In genomic region chr14:83520837-83521236, GRCh38 we compare ENCODE assay signal across 1 cellular context.
A peak's percentile ranks its signal among the peaks of the same experiment; 100 is the strongest.
TF ChIP-seq lines count a peak whose summit lies in the region.

No MANE protein-coding gene starts in this region.

TF ChIP-seq in SK-N-SH, 30 proteins besides CTCF, POLR2A, EP300 and RAD21 (continued from another document):
- TF ChIP-seq, protein P1, sequence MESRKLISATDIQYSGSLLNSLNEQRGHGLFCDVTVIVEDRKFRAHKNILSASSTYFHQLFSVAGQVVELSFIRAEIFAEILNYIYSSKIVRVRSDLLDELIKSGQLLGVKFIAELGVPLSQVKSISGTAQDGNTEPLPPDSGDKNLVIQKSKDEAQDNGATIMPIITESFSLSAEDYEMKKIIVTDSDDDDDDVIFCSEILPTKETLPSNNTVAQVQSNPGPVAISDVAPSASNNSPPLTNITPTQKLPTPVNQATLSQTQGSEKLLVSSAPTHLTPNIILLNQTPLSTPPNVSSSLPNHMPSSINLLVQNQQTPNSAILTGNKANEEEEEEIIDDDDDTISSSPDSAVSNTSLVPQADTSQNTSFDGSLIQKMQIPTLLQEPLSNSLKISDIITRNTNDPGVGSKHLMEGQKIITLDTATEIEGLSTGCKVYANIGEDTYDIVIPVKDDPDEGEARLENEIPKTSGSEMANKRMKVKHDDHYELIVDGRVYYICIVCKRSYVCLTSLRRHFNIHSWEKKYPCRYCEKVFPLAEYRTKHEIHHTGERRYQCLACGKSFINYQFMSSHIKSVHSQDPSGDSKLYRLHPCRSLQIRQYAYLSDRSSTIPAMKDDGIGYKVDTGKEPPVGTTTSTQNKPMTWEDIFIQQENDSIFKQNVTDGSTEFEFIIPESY (IDR thresholded peaks at IDR 0.05; ENCODE audit: borderline replicate concordance, low read depth) = no peak
- peak; percentile 99 for TF ChIP-seq RCOR1 (IDR thresholded peaks at IDR 0.05; ENCODE audit: low read length)
- no peak for TF ChIP-seq MEF2A (IDR thresholded peaks at IDR 0.05; ENCODE audit: borderline replicate concordance, low read depth)
- TF ChIP-seq FOXJ3 (CRISPR knock-in tag; IDR thresholded peaks at IDR 0.05) = peak; percentile 59; the same call in 1 of the 2 replicates
- TF ChIP-seq RFX5 (IDR thresholded peaks at IDR 0.05; ENCODE audit: low read length) = no peak
- TF ChIP-seq, protein P2, sequence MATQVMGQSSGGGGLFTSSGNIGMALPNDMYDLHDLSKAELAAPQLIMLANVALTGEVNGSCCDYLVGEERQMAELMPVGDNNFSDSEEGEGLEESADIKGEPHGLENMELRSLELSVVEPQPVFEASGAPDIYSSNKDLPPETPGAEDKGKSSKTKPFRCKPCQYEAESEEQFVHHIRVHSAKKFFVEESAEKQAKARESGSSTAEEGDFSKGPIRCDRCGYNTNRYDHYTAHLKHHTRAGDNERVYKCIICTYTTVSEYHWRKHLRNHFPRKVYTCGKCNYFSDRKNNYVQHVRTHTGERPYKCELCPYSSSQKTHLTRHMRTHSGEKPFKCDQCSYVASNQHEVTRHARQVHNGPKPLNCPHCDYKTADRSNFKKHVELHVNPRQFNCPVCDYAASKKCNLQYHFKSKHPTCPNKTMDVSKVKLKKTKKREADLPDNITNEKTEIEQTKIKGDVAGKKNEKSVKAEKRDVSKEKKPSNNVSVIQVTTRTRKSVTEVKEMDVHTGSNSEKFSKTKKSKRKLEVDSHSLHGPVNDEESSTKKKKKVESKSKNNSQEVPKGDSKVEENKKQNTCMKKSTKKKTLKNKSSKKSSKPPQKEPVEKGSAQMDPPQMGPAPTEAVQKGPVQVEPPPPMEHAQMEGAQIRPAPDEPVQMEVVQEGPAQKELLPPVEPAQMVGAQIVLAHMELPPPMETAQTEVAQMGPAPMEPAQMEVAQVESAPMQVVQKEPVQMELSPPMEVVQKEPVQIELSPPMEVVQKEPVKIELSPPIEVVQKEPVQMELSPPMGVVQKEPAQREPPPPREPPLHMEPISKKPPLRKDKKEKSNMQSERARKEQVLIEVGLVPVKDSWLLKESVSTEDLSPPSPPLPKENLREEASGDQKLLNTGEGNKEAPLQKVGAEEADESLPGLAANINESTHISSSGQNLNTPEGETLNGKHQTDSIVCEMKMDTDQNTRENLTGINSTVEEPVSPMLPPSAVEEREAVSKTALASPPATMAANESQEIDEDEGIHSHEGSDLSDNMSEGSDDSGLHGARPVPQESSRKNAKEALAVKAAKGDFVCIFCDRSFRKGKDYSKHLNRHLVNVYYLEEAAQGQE (IDR thresholded peaks at IDR 0.05; ENCODE audit: low read depth, low read length) = no peak
- no peak for TF ChIP-seq JUND (IDR thresholded peaks at IDR 0.05)
